15 cellular contexts compared by ENCODE assay signal in genomic region chr16:179431-179830, GRCh38. TPM values are rescaled to one million over a fixed set of nuclear protein-coding genes. Genes with fewer than 3 reads are reported as not detected.
A peak's percentile ranks its signal among the peaks of the same experiment; 100 is the strongest.
DNase-seq lines count a peak whose midpoint lies in the region; ATAC-seq lines count a peak whose summit lies in the region.
"Had no signal": no experiment of that assay in that cellular context is flagged by ENCODE, and none has a peak within 500 bp of the region (broad histone marks: within the 10 kb centered on the region; RNA-seq: fewer than 3 reads in every experiment).

No MANE protein-coding gene starts in this region.

- no peaks in the 10 kb centered on the region for H3K9me3 ChIP-seq in T-helper 17 cell (ENCODE audit: control insufficient read depth, low read length, poor library complexity, severe bottlenecking)

- H3K27ac Mint-ChIP-seq in T-helper 17 cell = no peak overlapping the region
- no peak overlapping the region for H3K27ac Mint-ChIP-seq in immature natural killer cell
- H3K27ac Mint-ChIP-seq: HFFc6 had no signal

- DNase-seq in H7 (peak; percentile 15), T-helper 17 cell (no peak), immature natural killer cell (no peak), NCI-H2081 (lab: John Stamatoyannopoulos, UW) (no peak)
- DNase-seq: DMS 273 treated with DMSO at 0.1 percent for 48 hours, DND-41, HFFc6, NCI-H187, NCI-H510A treated with DMSO at 0.1 percent for 48 hours, NCI-H774, RPMI8226, SIG-M5 had no signal

- no peaks in the 10 kb centered on the region for H3K9me3 Mint-ChIP-seq in immature natural killer cell
- H3K9me3 Mint-ChIP-seq: HFFc6 had no signal

- H3K36me3 ChIP-seq in H7 (replicated peaks; ENCODE audit: control insufficient read depth, insufficient read depth, low read length) = no peaks in the 10 kb centered on the region

- H3K27me3 Mint-ChIP-seq in T-helper 17 cell (peaks cover 33% of the 10 kb centered on the region), immature natural killer cell (ENCODE audit: low read depth in 3 of 3) (peaks cover 15 to 28% (median 19%) of the 10 kb centered on the region in 3 donors)

- peaks cover 61% of the 10 kb centered on the region for H3K27me3 ChIP-seq in H7 (ENCODE audit: control insufficient read depth, insufficient read depth, low read length)

- peak overlapping the region; percentile 73 for H3K4me3 Mint-ChIP-seq in T-helper 17 cell
- H3K4me3 Mint-ChIP-seq in immature natural killer cell = peak overlapping the region in 4 of 5 donors; percentile 33 to 68 (median 61)
- H3K4me3 Mint-ChIP-seq: HFFc6 had no signal

- ATAC-seq in T-helper 17 cell (no peak), HG03108 (IDR thresholded peaks at IDR 0.05; ENCODE audit: unreplicated experiment) (no peak)

- H3K4me3 ChIP-seq in H7 (ENCODE audit: insufficient read depth, low read depth, low read length) = no peak overlapping the region

- no peaks in the 10 kb centered on the region for H3K36me3 Mint-ChIP-seq in T-helper 17 cell (ENCODE audit: low read depth)
- H3K36me3 Mint-ChIP-seq in immature natural killer cell = no peaks in the 10 kb centered on the region

- H3K4me1 Mint-ChIP-seq in T-helper 17 cell = peaks cover 3% of the 10 kb centered on the region
- H3K4me1 Mint-ChIP-seq in immature natural killer cell = peaks cover 15 to 17% of the 10 kb centered on the region in 2 donors

RNA-seq across cellular contexts. Expression of gene HBQ1, which starts 0.8 kb away (rescaled TPM):
- total RNA-seq in H7 (2014; rRNA removed; shearing (Covaris generic)) = 0.59 and 1.6 TPM in 2 replicates
- total RNA-seq in T-helper 17 cell = not detected
- polyA plus RNA-seq in immature natural killer cell = 10 to 100 TPM in 1 of 3 donors, 1 to 10 TPM in 2; 4.9 to 10.3 (median 8.9) TPM
- total RNA-seq: M059J had no signal

RNA-seq across cellular contexts. Expression of gene HBA1, which starts 3.0 kb away (rescaled TPM):
- total RNA-seq in H7 (2014; rRNA removed; shearing (Covaris generic)) = not detected in 2 replicates
- total RNA-seq in T-helper 17 cell = 1 to 10 TPM in 1 of 2 donors, under 1 TPM in 1; 0.65 to 6.5 TPM
- 100 to 1,000 TPM in 2 of 3 donors, 10 to 100 TPM in 1; 70.7 to 207 (median 119) TPM for polyA plus RNA-seq in immature natural killer cell
- total RNA-seq: G401, HFFc6, M059J had no signal

RNA-seq across cellular contexts. Expression of gene HBA2, which starts 6.8 kb away (rescaled TPM):
- not detected in 2 replicates for total RNA-seq in H7 (2014; rRNA removed; shearing (Covaris generic))
- total RNA-seq in T-helper 17 cell = not detected
- 100 to 1,000 TPM; 202 to 797 (median 725) TPM for polyA plus RNA-seq in immature natural killer cell
- total RNA-seq: G401, HFFc6, M059J had no signal

RNA-seq across cellular contexts. Expression of gene HBM, which starts 13.7 kb away (rescaled TPM):
- total RNA-seq in H7 (2014; rRNA removed; shearing (Covaris generic)) = not detected in 2 replicates
- not detected for total RNA-seq in T-helper 17 cell
- 1 to 10 TPM in 1 of 3 donors, not detected in 2; 2.5 TPM for polyA plus RNA-seq in immature natural killer cell
- total RNA-seq: G401, HFFc6, M059J had no signal

RNA-seq across cellular contexts. Expression of gene HBZ, which starts 27.0 kb away (rescaled TPM):
- not detected in 2 replicates for total RNA-seq in H7 (2014; rRNA removed; shearing (Covaris generic))
- not detected for total RNA-seq in T-helper 17 cell
- not detected for polyA plus RNA-seq in immature natural killer cell
- total RNA-seq: G401, HFFc6, M059J had no signal
